ENCODE assay signal across 33 cellular contexts in the genomic region with DNA sequence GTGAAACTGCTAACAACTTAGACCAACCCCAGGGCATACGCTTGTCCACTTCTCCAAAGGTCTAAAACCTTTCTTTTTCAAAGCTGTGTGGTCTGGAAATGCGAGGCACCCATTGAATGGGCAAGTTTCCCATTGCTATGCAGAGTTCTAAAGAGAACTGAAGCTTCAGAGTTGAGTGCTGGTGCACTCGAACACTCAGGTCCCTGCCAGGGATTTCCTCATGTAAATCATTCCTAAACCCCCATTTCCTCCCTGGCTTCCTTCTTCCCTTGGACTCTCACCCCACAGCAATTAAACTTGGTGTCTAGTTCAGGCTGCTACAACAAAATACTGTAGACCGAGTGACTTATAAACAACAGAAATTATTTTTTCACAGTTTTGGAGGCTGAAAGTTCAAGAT. TPM values are rescaled to one million over a fixed set of nuclear protein-coding genes. Genes with fewer than 3 reads are reported as not detected.
DNase-seq lines count a peak whose midpoint lies in the region; ATAC-seq, FAIRE-seq and TF ChIP-seq lines count a peak whose summit lies in the region.
"Had no signal": no experiment of that assay in that cellular context is flagged by ENCODE, and none has a peak within 500 bp of the region (broad histone marks: within the 10 kb centered on the region; RNA-seq: fewer than 3 reads in every experiment).

No MANE protein-coding gene starts in this region.

- peak overlapping the region; percentile 16 for H2AFZ ChIP-seq in HepG2 (ENCODE audit: low read length)

- in situ Hi-C loops in HepG2 (cut with HindIII; ENCODE audit: extremely low pct_ligation_motif_present, low pct_unique_long_range_greater_than_20kb), result loop anchor here (5.0 to 10.0 kb wide), 2 partner anchors 35 to 53 kb away; no protein-coding TSS in a partner anchor

- H3K4me3 ChIP-seq in A673 (ENCODE audit: low read depth, low read length, poor library complexity, severe bottlenecking) (no peak overlapping the region), colonic mucosa (no peak overlapping the region), HepG2 (replicated peaks in 1 of 3; ENCODE audit: insufficient read depth in 1 of 3, low read depth in 2 of 3, low read length in 3 of 3) (peak overlapping the region in 1 of 3 experiments; percentile 5; a peak in 2 of 6 replicates)
- H3K4me3 ChIP-seq: A549, coronary artery, esophagus squamous epithelium, gastrocnemius medialis, Peyer's patch, thoracic aorta had no signal

- H3K4me1 Mint-ChIP-seq in neural crest cell, result peaks cover 27% of the 10 kb centered on the region
- H3K4me1 Mint-ChIP-seq in immature natural killer cell, result peaks cover 18 to 20% of the 10 kb centered on the region in 2 donors

- H3K36me3 Mint-ChIP-seq in neural crest cell (ENCODE audit: low read depth) (no peaks in the 10 kb centered on the region), immature natural killer cell (peaks cover under 1 to 10% (median 5%) of the 10 kb centered on the region in 3 donors)

- no peak for FAIRE-seq in HepG2 (lab: Jason Lieb, UNC)
- FAIRE-seq: A549, bronchial epithelial cell had no signal

- ATAC-seq in HepG2 (peak; percentile 17; the same call in 2 of the 3 replicates), GM21619 (IDR thresholded peaks at IDR 0.05; ENCODE audit: unreplicated experiment) (no peak)
- ATAC-seq: A549; effector memory CD8-positive, alpha-beta T cell; gastrocnemius medialis; left ventricle myocardium superior had no signal

- no peak overlapping the region for H3K27ac Mint-ChIP-seq in neural crest cell (ENCODE audit: unreplicated experiment)
- no peak overlapping the region for H3K27ac Mint-ChIP-seq in immature natural killer cell
- H3K27ac Mint-ChIP-seq: activated naive CD4-positive, alpha-beta T cell treated with anti-CD3 and anti-CD28 coated beads, Interleukin-2, amount 10 ng/mL, durations not matched to agents 7 days and 5 days; effector memory CD8-positive, alpha-beta T cell had no signal

- TF ChIP-seq RAD21 in HepG2 (CRISPR knock-in tag; IDR thresholded peaks at IDR 0.05), result no peak

- TF ChIP-seq CTCF in A673 (conservative IDR thresholded peaks at IDR 0.05; ENCODE audit: low read depth, low read length), result no peak
- no peak for TF ChIP-seq CTCF in colonic mucosa (IDR thresholded peaks at IDR 0.05)
- no peak for TF ChIP-seq CTCF in HepG2 (CRISPR knock-in tag; IDR thresholded peaks at IDR 0.05)
- TF ChIP-seq CTCF in neural crest cell (conservative IDR thresholded peaks at IDR 0.05), result no peak

- no peaks in the 10 kb centered on the region for H4K20me1 ChIP-seq in HepG2 (ENCODE audit: insufficient read depth, low read length)

- H3K4me1 ChIP-seq in A673 (ENCODE audit: insufficient read depth, low read length, poor library complexity, severe bottlenecking) (peaks cover 24% of the 10 kb centered on the region), colonic mucosa (peaks cover 16% of the 10 kb centered on the region), HepG2 (ENCODE audit: insufficient read depth, low read length) (peaks cover 50% of the 10 kb centered on the region)

- H3K27me3 Mint-ChIP-seq in neural crest cell (ENCODE audit: low read depth) (peaks cover 3% of the 10 kb centered on the region), immature natural killer cell (ENCODE audit: low read depth in 3 of 3) (peaks cover 0 to 17% (median 5%) of the 10 kb centered on the region in 3 donors)
- H3K27me3 Mint-ChIP-seq: effector memory CD8-positive, alpha-beta T cell had no signal

- H3K79me2 ChIP-seq in HepG2 (ENCODE audit: insufficient read depth, low read length), result peaks cover 21% of the 10 kb centered on the region

- H3K9me3 ChIP-seq in A673 (ENCODE audit: low read depth, low read length, poor library complexity, severe bottlenecking) (no peaks in the 10 kb centered on the region), colonic mucosa (no peaks in the 10 kb centered on the region), HepG2 (ENCODE audit: low read length) (no peaks in the 10 kb centered on the region)
- H3K9me3 ChIP-seq: A549, BE2C, esophagus squamous epithelium, gastrocnemius medialis, Peyer's patch, thoracic aorta had no signal

- peak overlapping the region; percentile 62 for H3K4me2 ChIP-seq in HepG2 (ENCODE audit: low read depth, low read length)
- H3K4me2 ChIP-seq: A549 had no signal

- CTCF ChIA-PET in A673 (lab: Charles Lee), result interaction anchor here (0.6 to 8.5 kb wide), 3 partner anchors 23 to 39 kb away, joined by 3 to 141 read pairs (median 5); no protein-coding TSS in a partner anchor
- CTCF ChIA-PET in HepG2 (lab: Yijun Ruan, JAX; ENCODE audit: low intra/inter-chr PET ratio, low total read pairs), result interaction anchor here (4.0 kb wide), 1 partner anchor 39 kb away, joined by 51 read pairs; no protein-coding TSS in a partner anchor

- DNase-seq in A673 (ENCODE audit: low spot score) (peak; percentile 64), colonic mucosa (no peak), HepG2 (ENCODE audit: low spot score) (no peak), neural crest cell (ENCODE audit: low read depth, low spot score) (no peak), DMS79 treated with DMSO at 0.1 percent for 48 hours (lab: John Stamatoyannopoulos, UW) (no peak), immature natural killer cell (no peak), NCI-H82 treated with DMSO at 0.1 percent for 48 hours (lab: John Stamatoyannopoulos, UW; ENCODE audit: unreplicated experiment) (no peak)
- DNase-seq: activated CD4-positive, alpha-beta T cell treated with anti-CD3 and anti-CD28 coated beads, Interleukin-2, amount 50 U/mL, for 4 hours; activated naive CD4-positive, alpha-beta T cell treated with anti-CD3 and anti-CD28 coated beads, Interleukin-2, amount 10 ng/mL, durations not matched to agents 7 days and 5 days; amygdala; BE2C; DMS153; effector memory CD8-positive, alpha-beta T cell; esophagus squamous epithelium; gastrocnemius medialis; IMR-90; left ventricle myocardium superior; NCI-H1092; NCI-H1694 treated with DMSO at 0.1 percent for 48 hours; NCI-H524 treated with DMSO at 0.1 percent for 48 hours; Peyer's patch; SIG-M5; stimulated activated naive CD4-positive, alpha-beta T cell treated with Interleukin-2 at 50 U/mL for 16 hours; SW 1271; T1000 had no signal

- H3K9ac ChIP-seq in colonic mucosa (ENCODE audit: low read depth in 2 of 2, low read length in 2 of 2), result no peak overlapping the region
- no peak overlapping the region for H3K9ac ChIP-seq in HepG2 (ENCODE audit: insufficient read depth, low read depth, low read length)

- H3K9me3 Mint-ChIP-seq in neural crest cell (no peaks in the 10 kb centered on the region), immature natural killer cell (no peaks in the 10 kb centered on the region)
- H3K9me3 Mint-ChIP-seq: activated naive CD4-positive, alpha-beta T cell treated with anti-CD3 and anti-CD28 coated beads, Interleukin-2, amount 10 ng/mL, durations not matched to agents 7 days and 5 days; effector memory CD8-positive, alpha-beta T cell had no signal

- BruUV-seq in A673 (replicated peaks; lab: Mats Ljungman, UMichigan), result no TSS peak
- no TSS peak for BruUV-seq in HepG2 (replicated peaks; lab: Mats Ljungman, UMichigan)

- peak overlapping the region; percentile 53 for H3K27ac ChIP-seq in A673 (ENCODE audit: low read depth, low read length, poor library complexity, severe bottlenecking)
- peak overlapping the region; percentile 67 for H3K27ac ChIP-seq in colonic mucosa
- H3K27ac ChIP-seq in HepG2 (ENCODE audit: extremely low read length, insufficient read depth, low read length), result peak overlapping the region; percentile 3
- H3K27ac ChIP-seq: coronary artery, esophagus squamous epithelium, thoracic aorta had no signal

- POLR2A ChIA-PET in A673 (lab: Charles Lee; ENCODE audit: low non-redundant PET), result interaction anchor here (0.6 to 0.9 kb wide), 2 partner anchors 24 to 48 kb away, joined by 3 read pairs; no protein-coding TSS in a partner anchor
- POLR2A ChIA-PET in HepG2 (lab: Yijun Ruan, JAX), result interaction anchor here (2.1 to 13.4 kb wide), 3 partner anchors 24 to 67 kb away, joined by 9 to 265 read pairs (median 124); partner anchors contain the start of genes RNU4-1, RNU4-2 and RPLP0

- no peak for TF ChIP-seq EP300 in HepG2 (IDR thresholded peaks at IDR 0.05; ENCODE audit: low read depth in 2 of 2, low read length in 2 of 2)
- TF ChIP-seq EP300 in HepG2 (CRISPR knock-in tag; IDR thresholded peaks at IDR 0.05; ENCODE audit: borderline replicate concordance), result no peak

- no peak for TF ChIP-seq POLR2A in HepG2 (IDR thresholded peaks at IDR 0.05; ENCODE audit: insufficient read depth in 1 of 2, low read depth in 2 of 2, low read length in 2 of 2)

- 20% methylated on average over 4 of the region's 4 CpGs for WGBS in HepG2 (ENCODE audit: low lambda C conversion rate)

- H3K4me3 Mint-ChIP-seq in neural crest cell (peak overlapping the region; percentile 31), immature natural killer cell (no peak overlapping the region)
- H3K4me3 Mint-ChIP-seq: activated naive CD4-positive, alpha-beta T cell treated with anti-CD3 and anti-CD28 coated beads, Interleukin-2, amount 10 ng/mL, durations not matched to agents 7 days and 5 days; effector memory CD8-positive, alpha-beta T cell had no signal

- H3K27me3 ChIP-seq in A673 (replicated peaks; ENCODE audit: insufficient read depth, low read depth, low read length, poor library complexity), result no peaks in the 10 kb centered on the region
- H3K27me3 ChIP-seq in colonic mucosa, result no peaks in the 10 kb centered on the region
- no peaks in the 10 kb centered on the region for H3K27me3 ChIP-seq in HepG2 (ENCODE audit: control insufficient read depth in 1 of 2, insufficient read depth in 2 of 2, low read length in 2 of 2)
- H3K27me3 ChIP-seq: BE2C, esophagus squamous epithelium, gastrocnemius medialis, Peyer's patch had no signal

- H3K36me3 ChIP-seq in A673 (ENCODE audit: insufficient read depth, low read length, poor library complexity, severe bottlenecking) (no peaks in the 10 kb centered on the region), colonic mucosa (no peaks in the 10 kb centered on the region), HepG2 (replicated peaks in 1 of 2; ENCODE audit: control insufficient read depth in 1 of 2, insufficient read depth in 2 of 2, low read length in 2 of 2) (no peaks in the 10 kb centered on the region; a peak in 2 of 5 replicates)
- H3K36me3 ChIP-seq: BE2C, esophagus squamous epithelium, gastrocnemius medialis, Peyer's patch, thoracic aorta had no signal

- intact Hi-C loops in A673 (cut with micrococcal nuclease; ENCODE audit: unreplicated experiment), result loop anchor here (10.0 kb wide), 1 partner anchor 153 kb away; the partner anchor contains the start of gene RAB35
- intact Hi-C loops in colonic mucosa (cut with DNase I), result loop anchor here (2.0 kb wide), 1 partner anchor 39 kb away; no protein-coding TSS in a partner anchor
- intact Hi-C loops in HepG2 (cut with micrococcal nuclease; ENCODE audit: unreplicated experiment), result no loop called here

RNA-seq across cellular contexts. Expression of gene PXN, which starts 2.2 kb away (rescaled TPM):
- total RNA-seq in A673 (2021) (110 and 127 TPM in 2 replicates), colonic mucosa (100 to 1,000 TPM; 133 to 142 TPM), HepG2 (2016; rRNA removed; fragmentation: Illumina TruSeq; extraction: Trizol) (13.6 and 14.2 TPM in 2 replicates), neural crest cell (54.5 and 61.5 TPM in 2 replicates)
- total RNA-seq in HepG2 (2016; cell fraction: cytosol; rRNA removed; fragmentation: Illumina TruSeq; extraction: Trizol; ENCODE audit: low read depth), result 2.8 and 2.9 TPM in 2 replicates
- 10.2 and 11.3 TPM in 2 replicates for total RNA-seq in HepG2 (2016; cell fraction: insoluble cytoplasmic fraction; rRNA removed; fragmentation: Illumina TruSeq; extraction: Trizol)
- total RNA-seq in HepG2 (2016; cell fraction: membrane; rRNA removed; fragmentation: Illumina TruSeq; extraction: Trizol), result 10.5 and 13.4 TPM in 2 replicates
- total RNA-seq in HepG2 (2016; cell fraction: nucleus; rRNA removed; fragmentation: Illumina TruSeq; extraction: Trizol), result 10.6 and 14.0 TPM in 2 replicates
- polyA plus RNA-seq in HepG2 (2011; rRNA removed) (13.9 and 14.2 TPM in 2 replicates), immature natural killer cell (100 to 1,000 TPM; 132 to 310 (median 240) TPM)
- polyA plus RNA-seq in HepG2 (2011; cell fraction: cytosol; rRNA removed), result 5.8 and 6.3 TPM in 2 replicates
- polyA plus RNA-seq in HepG2 (2011; cell fraction: nucleus; rRNA removed), result 34.5 and 43.7 TPM in 2 replicates
- polyA plus RNA-seq in HepG2 (2012), result 18.0 and 21.4 TPM in 2 replicates
- polyA plus RNA-seq in HepG2 (2016; cell fraction: cytosol; fragmentation: Illumina TruSeq; extraction: Trizol; ENCODE audit: low read depth), result 3.3 and 3.4 TPM in 2 replicates
- polyA plus RNA-seq in HepG2 (2016; cell fraction: insoluble cytoplasmic fraction; fragmentation: Illumina TruSeq; extraction: Trizol; ENCODE audit: low read depth), result 20.0 and 28.0 TPM in 2 replicates
- polyA plus RNA-seq in HepG2 (2016; cell fraction: membrane; fragmentation: Illumina TruSeq; extraction: Trizol; ENCODE audit: low read depth), result 14.1 and 14.2 TPM in 2 replicates
- 43.9 and 49.3 TPM in 2 replicates for polyA plus RNA-seq in HepG2 (2016; cell fraction: nucleus; fragmentation: Illumina TruSeq; extraction: Trizol; ENCODE audit: insufficient read depth, low read depth)
- 26.4 and 40.4 TPM in 2 replicates for polyA minus RNA-seq in HepG2 (2011; rRNA and poly(A)+ RNA removed; ENCODE audit: low replicate concordance)
- 6.4 and 8.2 TPM in 2 replicates for polyA minus RNA-seq in HepG2 (2011; cell fraction: cytosol; rRNA and poly(A)+ RNA removed)
- 10.3 and 10.7 TPM in 2 replicates for polyA minus RNA-seq in HepG2 (2011; cell fraction: nucleus; rRNA and poly(A)+ RNA removed)

RNA-seq across cellular contexts. Expression of gene RNU4-2, which starts 24.0 kb away (rescaled TPM):
- 2,640 and 2,668 TPM in 2 replicates for total RNA-seq in A673 (2021)
- total RNA-seq in colonic mucosa, result 1,000 to 10,000 TPM; 2,653 to 6,886 TPM
- 1,104 and 11,327 TPM in 2 replicates for total RNA-seq in HepG2 (2016; rRNA removed; fragmentation: Illumina TruSeq; extraction: Trizol)
- 75,622 and 87,357 TPM in 2 replicates for total RNA-seq in HepG2 (2016; cell fraction: cytosol; rRNA removed; fragmentation: Illumina TruSeq; extraction: Trizol; ENCODE audit: low read depth)
- total RNA-seq in HepG2 (2016; cell fraction: insoluble cytoplasmic fraction; rRNA removed; fragmentation: Illumina TruSeq; extraction: Trizol), result 1,281 and 10,696 TPM in 2 replicates
- 7,098 and 8,950 TPM in 2 replicates for total RNA-seq in HepG2 (2016; cell fraction: membrane; rRNA removed; fragmentation: Illumina TruSeq; extraction: Trizol)
- total RNA-seq in HepG2 (2016; cell fraction: nucleus; rRNA removed; fragmentation: Illumina TruSeq; extraction: Trizol), result 36,023 and 40,311 TPM in 2 replicates
- polyA plus RNA-seq in HepG2 (2011; rRNA removed), result under 0.01 TPM in 2 replicates
- polyA plus RNA-seq in HepG2 (2011; cell fraction: cytosol; rRNA removed), result under 0.01 TPM in 2 replicates
- polyA plus RNA-seq in HepG2 (2011; cell fraction: nucleus; rRNA removed), result under 0.01 TPM in 2 replicates
- 161 and 363 TPM in 2 replicates for polyA plus RNA-seq in HepG2 (2012)
- polyA plus RNA-seq in HepG2 (2016; cell fraction: cytosol; fragmentation: Illumina TruSeq; extraction: Trizol; ENCODE audit: low read depth), result 126 TPM in 1 of 2 replicates, not detected in the other
- not detected in 2 replicates for polyA plus RNA-seq in HepG2 (2016; cell fraction: insoluble cytoplasmic fraction; fragmentation: Illumina TruSeq; extraction: Trizol; ENCODE audit: low read depth)
- polyA plus RNA-seq in HepG2 (2016; cell fraction: membrane; fragmentation: Illumina TruSeq; extraction: Trizol; ENCODE audit: low read depth), result not detected in 2 replicates
- 46.8 TPM in 1 of 2 replicates, not detected in the other for polyA plus RNA-seq in HepG2 (2016; cell fraction: nucleus; fragmentation: Illumina TruSeq; extraction: Trizol; ENCODE audit: insufficient read depth, low read depth)
- polyA minus RNA-seq in HepG2 (2011; rRNA and poly(A)+ RNA removed; ENCODE audit: low replicate concordance), result under 0.01 TPM in 2 replicates
- polyA minus RNA-seq in HepG2 (2011; cell fraction: cytosol; rRNA and poly(A)+ RNA removed), result 35,022 and 47,630 TPM in 2 replicates
- polyA minus RNA-seq in HepG2 (2011; cell fraction: nucleus; rRNA and poly(A)+ RNA removed), result under 0.01 TPM in 2 replicates
- total RNA-seq in neural crest cell, result 5,010 and 5,494 TPM in 2 replicates
- polyA plus RNA-seq in immature natural killer cell, result 10 to 100 TPM in 1 of 3 donors, not detected in 2; 70.0 TPM
- total RNA-seq: G401 had no signal
- polyA plus RNA-seq: IMR-90 had no signal

RNA-seq across cellular contexts. Expression of gene RNU4-1, which starts 25.3 kb away (rescaled TPM):
- total RNA-seq in A673 (2021) (1,130 and 1,293 TPM in 2 replicates), colonic mucosa (1,000 to 10,000 TPM; 1,555 to 3,531 TPM), HepG2 (2016; rRNA removed; fragmentation: Illumina TruSeq; extraction: Trizol) (623 and 7,407 TPM in 2 replicates), neural crest cell (4,497 and 4,941 TPM in 2 replicates)
- 43,967 and 49,615 TPM in 2 replicates for total RNA-seq in HepG2 (2016; cell fraction: cytosol; rRNA removed; fragmentation: Illumina TruSeq; extraction: Trizol; ENCODE audit: low read depth)
- total RNA-seq in HepG2 (2016; cell fraction: insoluble cytoplasmic fraction; rRNA removed; fragmentation: Illumina TruSeq; extraction: Trizol), result 747 and 6,785 TPM in 2 replicates
- total RNA-seq in HepG2 (2016; cell fraction: membrane; rRNA removed; fragmentation: Illumina TruSeq; extraction: Trizol), result 4,501 and 5,797 TPM in 2 replicates
- 25,631 and 27,214 TPM in 2 replicates for total RNA-seq in HepG2 (2016; cell fraction: nucleus; rRNA removed; fragmentation: Illumina TruSeq; extraction: Trizol)
- polyA plus RNA-seq in HepG2 (2011; rRNA removed) (not detected in 2 replicates), immature natural killer cell (not detected)
- under 0.01 TPM in 2 replicates for polyA plus RNA-seq in HepG2 (2011; cell fraction: cytosol; rRNA removed)
- polyA plus RNA-seq in HepG2 (2011; cell fraction: nucleus; rRNA removed), result under 0.01 TPM in 2 replicates
- 161 and 404 TPM in 2 replicates for polyA plus RNA-seq in HepG2 (2012)
- 58.8 TPM in 1 of 2 replicates, not detected in the other for polyA plus RNA-seq in HepG2 (2016; cell fraction: cytosol; fragmentation: Illumina TruSeq; extraction: Trizol; ENCODE audit: low read depth)
- polyA plus RNA-seq in HepG2 (2016; cell fraction: insoluble cytoplasmic fraction; fragmentation: Illumina TruSeq; extraction: Trizol; ENCODE audit: low read depth), result not detected in 2 replicates
- not detected in 2 replicates for polyA plus RNA-seq in HepG2 (2016; cell fraction: membrane; fragmentation: Illumina TruSeq; extraction: Trizol; ENCODE audit: low read depth)
- 62.4 TPM in 1 of 2 replicates, not detected in the other for polyA plus RNA-seq in HepG2 (2016; cell fraction: nucleus; fragmentation: Illumina TruSeq; extraction: Trizol; ENCODE audit: insufficient read depth, low read depth)
- polyA minus RNA-seq in HepG2 (2011; rRNA and poly(A)+ RNA removed; ENCODE audit: low replicate concordance), result under 0.01 TPM in 2 replicates
- 32,519 and 40,246 TPM in 2 replicates for polyA minus RNA-seq in HepG2 (2011; cell fraction: cytosol; rRNA and poly(A)+ RNA removed)
- polyA minus RNA-seq in HepG2 (2011; cell fraction: nucleus; rRNA and poly(A)+ RNA removed), result under 0.01 TPM in 2 replicates
- total RNA-seq: G401, thoracic aorta had no signal
- polyA plus RNA-seq: A549, IMR-90 had no signal

RNA-seq across cellular contexts. Expression of gene SIRT4, which starts 34.4 kb away (rescaled TPM):
- total RNA-seq in A673 (2021) (3.7 and 4.8 TPM in 2 replicates), colonic mucosa (1 to 10 TPM; 1.3 to 1.6 TPM), HepG2 (2016; rRNA removed; fragmentation: Illumina TruSeq; extraction: Trizol) (3.4 and 7.0 TPM in 2 replicates), neural crest cell (1.7 TPM in 2 replicates)
- 1.7 and 1.8 TPM in 2 replicates for total RNA-seq in HepG2 (2016; cell fraction: cytosol; rRNA removed; fragmentation: Illumina TruSeq; extraction: Trizol; ENCODE audit: low read depth)
- 3.3 and 4.9 TPM in 2 replicates for total RNA-seq in HepG2 (2016; cell fraction: insoluble cytoplasmic fraction; rRNA removed; fragmentation: Illumina TruSeq; extraction: Trizol)
- total RNA-seq in HepG2 (2016; cell fraction: membrane; rRNA removed; fragmentation: Illumina TruSeq; extraction: Trizol), result 1.4 and 1.9 TPM in 2 replicates
- total RNA-seq in HepG2 (2016; cell fraction: nucleus; rRNA removed; fragmentation: Illumina TruSeq; extraction: Trizol), result 1.8 and 2.1 TPM in 2 replicates
- polyA plus RNA-seq in HepG2 (2011; rRNA removed) (4.8 and 5.8 TPM in 2 replicates), immature natural killer cell (1 to 10 TPM in 2 of 3 donors, not detected in 1; 1.5 to 1.9 TPM)
- polyA plus RNA-seq in HepG2 (2011; cell fraction: cytosol; rRNA removed), result 4.1 and 5.0 TPM in 2 replicates
- polyA plus RNA-seq in HepG2 (2011; cell fraction: nucleus; rRNA removed), result 2.5 and 3.0 TPM in 2 replicates
- polyA plus RNA-seq in HepG2 (2012), result 4.1 and 6.6 TPM in 2 replicates
- polyA plus RNA-seq in HepG2 (2016; cell fraction: cytosol; fragmentation: Illumina TruSeq; extraction: Trizol; ENCODE audit: low read depth), result 0.69 and 0.86 TPM in 2 replicates
- polyA plus RNA-seq in HepG2 (2016; cell fraction: insoluble cytoplasmic fraction; fragmentation: Illumina TruSeq; extraction: Trizol; ENCODE audit: low read depth), result 4.5 and 4.9 TPM in 2 replicates
- polyA plus RNA-seq in HepG2 (2016; cell fraction: membrane; fragmentation: Illumina TruSeq; extraction: Trizol; ENCODE audit: low read depth), result 0.82 and 0.95 TPM in 2 replicates
- 2.4 and 2.7 TPM in 2 replicates for polyA plus RNA-seq in HepG2 (2016; cell fraction: nucleus; fragmentation: Illumina TruSeq; extraction: Trizol; ENCODE audit: insufficient read depth, low read depth)
- polyA minus RNA-seq in HepG2 (2011; rRNA and poly(A)+ RNA removed; ENCODE audit: low replicate concordance), result 0.91 and 4.7 TPM in 2 replicates
- 0.79 and 1.8 TPM in 2 replicates for polyA minus RNA-seq in HepG2 (2011; cell fraction: cytosol; rRNA and poly(A)+ RNA removed)
- 2.3 and 3.9 TPM in 2 replicates for polyA minus RNA-seq in HepG2 (2011; cell fraction: nucleus; rRNA and poly(A)+ RNA removed)

RNA-seq across cellular contexts. Expression of gene PLA2G1B, which starts 59.8 kb away (rescaled TPM):
- total RNA-seq in A673 (2021), result not detected in 2 replicates
- 1 to 10 TPM in 1 of 2 donors, not detected in 1; 5.0 TPM for total RNA-seq in colonic mucosa
- total RNA-seq in HepG2 (2016; rRNA removed; fragmentation: Illumina TruSeq; extraction: Trizol), result 0.87 and 1.4 TPM in 2 replicates
- 1.4 and 1.6 TPM in 2 replicates for total RNA-seq in HepG2 (2016; cell fraction: cytosol; rRNA removed; fragmentation: Illumina TruSeq; extraction: Trizol; ENCODE audit: low read depth)
- total RNA-seq in HepG2 (2016; cell fraction: insoluble cytoplasmic fraction; rRNA removed; fragmentation: Illumina TruSeq; extraction: Trizol), result 1.4 and 2.0 TPM in 2 replicates
- 1.3 and 1.4 TPM in 2 replicates for total RNA-seq in HepG2 (2016; cell fraction: membrane; rRNA removed; fragmentation: Illumina TruSeq; extraction: Trizol)
- 1.1 TPM in 1 of 2 replicates, not detected in the other for total RNA-seq in HepG2 (2016; cell fraction: nucleus; rRNA removed; fragmentation: Illumina TruSeq; extraction: Trizol)
- 0.33 and 0.59 TPM in 2 replicates for polyA plus RNA-seq in HepG2 (2011; rRNA removed)
- polyA plus RNA-seq in HepG2 (2011; cell fraction: cytosol; rRNA removed), result 0.42 and 0.54 TPM in 2 replicates
- not detected in 2 replicates for polyA plus RNA-seq in HepG2 (2011; cell fraction: nucleus; rRNA removed)
- polyA plus RNA-seq in HepG2 (2012), result 0.41 and 0.44 TPM in 2 replicates
- polyA plus RNA-seq in HepG2 (2016; cell fraction: cytosol; fragmentation: Illumina TruSeq; extraction: Trizol; ENCODE audit: low read depth), result 1.4 and 1.7 TPM in 2 replicates
- 1.0 and 1.1 TPM in 2 replicates for polyA plus RNA-seq in HepG2 (2016; cell fraction: insoluble cytoplasmic fraction; fragmentation: Illumina TruSeq; extraction: Trizol; ENCODE audit: low read depth)
- 1.1 and 1.2 TPM in 2 replicates for polyA plus RNA-seq in HepG2 (2016; cell fraction: membrane; fragmentation: Illumina TruSeq; extraction: Trizol; ENCODE audit: low read depth)
- polyA plus RNA-seq in HepG2 (2016; cell fraction: nucleus; fragmentation: Illumina TruSeq; extraction: Trizol; ENCODE audit: insufficient read depth, low read depth), result 1.7 TPM in 1 of 2 replicates, not detected in the other
- not detected in 2 replicates for polyA minus RNA-seq in HepG2 (2011; rRNA and poly(A)+ RNA removed; ENCODE audit: low replicate concordance)
- not detected in 2 replicates for polyA minus RNA-seq in HepG2 (2011; cell fraction: cytosol; rRNA and poly(A)+ RNA removed)
- polyA minus RNA-seq in HepG2 (2011; cell fraction: nucleus; rRNA and poly(A)+ RNA removed), result not detected in 2 replicates
- not detected in 2 replicates for total RNA-seq in neural crest cell
- under 1 TPM in 1 of 3 donors, not detected in 2; 0.76 TPM for polyA plus RNA-seq in immature natural killer cell
- total RNA-seq: bronchial epithelial cell, esophagus squamous epithelium, G401, gastrocnemius medialis, H4, IMR-90, left ventricle myocardium superior, Peyer's patch, pulmonary artery endothelial cell, thoracic aorta had no signal
- polyA plus RNA-seq: IMR-90 had no signal

Comparison
In these comparisons a context has a peak if more than half of its experiments do, and no peak if none do; other contexts are left out.
1. H3K27ac ChIP-seq: peak in every context shown above with its lines; median percentile 67 in colonic mucosa; 53 in A673; 3 in HepG2.